Comparison of ENCODE assay signal across 28 cellular contexts in genomic region chr4:181659202-181659601, GRCh38.
DNase-seq lines count a peak whose midpoint lies in the region; TF ChIP-seq lines count a peak whose summit lies in the region.
"Had no signal": no experiment of that assay in that cellular context is flagged by ENCODE, and none has a peak within 500 bp of the region (broad histone marks: within the 10 kb centered on the region; RNA-seq: fewer than 3 reads in every experiment).

No MANE protein-coding gene starts in this region.

- in situ Hi-C loops in GM23248 (cut with MboI): no loop called here

- H3K36me3 ChIP-seq in BLaER1 treated with 17β-estradiol and CSF1 and Interleukin-3, amounts not matched to agents 10 nM and 100 nM: no peaks in the 10 kb centered on the region
- H3K36me3 ChIP-seq in GM23248 (ENCODE audit: low read depth): no peaks in the 10 kb centered on the region
- no peaks in the 10 kb centered on the region for H3K36me3 ChIP-seq in adipocyte (ENCODE audit: control insufficient read depth, insufficient read depth, low read length, severe bottlenecking)
- no peaks in the 10 kb centered on the region for H3K36me3 ChIP-seq in uterus
- H3K36me3 ChIP-seq: HAP-1, right atrium auricular region had no signal

- no peaks in the 10 kb centered on the region for H3K79me2 ChIP-seq in GM23248 (ENCODE audit: insufficient read depth)

- 9 to 12% methylated on average over 3 of the region's 3 CpGs for WGBS in GM23248 (ENCODE audit: low coverage in 1 of 2, low lambda C conversion rate in 2 of 2, missing lambda C conversion rate in 2 of 2), 2 experiments

- TF ChIP-seq CTCF in fibroblast of pulmonary artery (IDR thresholded peaks at IDR 0.05; ENCODE audit: low read length, missing control alignments): no peak
- no peak for TF ChIP-seq CTCF in uterus (IDR thresholded peaks at IDR 0.05)

- peaks cover 0 to 3% (median 0%) of the 10 kb centered on the region in 11 experiments; a peak in 2 of 22 replicates for H3K9me3 ChIP-seq in BLaER1 treated with 17β-estradiol and CSF1 and Interleukin-3, amounts not matched to agents 10 nM and 100 nM (replicated peaks in 1 of 11)
- H3K9me3 ChIP-seq in GM23248 (ENCODE audit: low read depth) (no peaks in the 10 kb centered on the region), adipocyte (ENCODE audit: control insufficient read depth, low read length) (no peaks in the 10 kb centered on the region), uterus (no peaks in the 10 kb centered on the region)
- H3K9me3 ChIP-seq: HAP-1, right atrium auricular region had no signal

- DNase-seq in GM23248 (peak; percentile 31), adipocyte (ENCODE audit: low read depth) (no peak), fibroblast of pulmonary artery (ENCODE audit: low read depth) (peak; percentile 55), pons (ENCODE audit: low spot score) (no peak), GM19238 (ENCODE audit: insufficient read length, low spot score) (no peak), uterus (no peak), GM03348 (ENCODE audit: low spot score) (no peak)
- DNase-seq: activated CD4-positive, CD25-positive, alpha-beta regulatory T cell; activated CD8-positive, alpha-beta T cell treated with anti-CD3 and anti-CD28 coated beads for 36 hours; activated naive CD8-positive, alpha-beta T cell treated with anti-CD3 and anti-CD28 coated beads, Interleukin-2, amount 10 ng/mL, durations not matched to agents 7 days and 5 days; Calu3; effector CD4-positive, alpha-beta T cell; EL; hypothalamus; left ventricle myocardium superior; midbrain; natural killer cell; NCI-H1105; NCI-H2081 treated with DMSO at 0.1 percent for 48 hours; NCI-H82; SHP77; stimulated activated CD4-positive, alpha-beta T cell treated with anti-CD3 and anti-CD28 coated beads, Interleukin-4, amount 100 ng/mL, for 4 hours; stimulated activated naive CD8-positive, alpha-beta T cell treated with anti-CD3 and anti-CD28 coated beads, Interleukin-15, Interleukin-2, amounts not matched to agents 100 U/mL and 50 U/mL, for 24 hours; SW 1271; T1000 had no signal

- no peak overlapping the region for H3K4me3 ChIP-seq in BLaER1 treated with 17β-estradiol and CSF1 and Interleukin-3, amounts not matched to agents 10 nM and 100 nM
- H3K4me3 ChIP-seq in GM23248 (no peak overlapping the region), adipocyte (ENCODE audit: low read length) (peak overlapping the region; percentile 40), fibroblast of pulmonary artery (replicated peaks; ENCODE audit: low read depth, low read length) (no peak overlapping the region), uterus (no peak overlapping the region)
- H3K4me3 ChIP-seq: HAP-1, right atrium auricular region had no signal

- no peaks in the 10 kb centered on the region for H3K27me3 ChIP-seq in BLaER1 treated with 17β-estradiol and CSF1 and Interleukin-3, amounts not matched to agents 10 nM and 100 nM
- H3K27me3 ChIP-seq in GM23248 (replicated peaks; ENCODE audit: insufficient read depth) (no peaks in the 10 kb centered on the region), adipocyte (replicated peaks; ENCODE audit: control insufficient read depth, insufficient read depth, low read length) (no peaks in the 10 kb centered on the region), uterus (no peaks in the 10 kb centered on the region)
- H3K27me3 ChIP-seq: right atrium auricular region had no signal

- no peaks in the 10 kb centered on the region for H4K20me1 ChIP-seq in BLaER1 treated with 17β-estradiol and CSF1 and Interleukin-3, amounts not matched to agents 10 nM and 100 nM
- no peaks in the 10 kb centered on the region for H4K20me1 ChIP-seq in GM23248 (ENCODE audit: insufficient read depth)

- H3K9ac ChIP-seq in BLaER1 treated with 17β-estradiol and CSF1 and Interleukin-3, amounts not matched to agents 10 nM and 100 nM: no peak overlapping the region
- no peak overlapping the region for H3K9ac ChIP-seq in GM23248
- H3K9ac ChIP-seq in adipocyte (ENCODE audit: low read length): peak overlapping the region; percentile 59

- peak overlapping the region in 4 of 11 experiments; percentile 28 to 45 (median 44); a peak in 4 of 22 replicates for H3K27ac ChIP-seq in BLaER1 treated with 17β-estradiol and CSF1 and Interleukin-3, amounts not matched to agents 10 nM and 100 nM
- H3K27ac ChIP-seq in GM23248 (no peak overlapping the region), uterus (no peak overlapping the region)
- H3K27ac ChIP-seq: right atrium auricular region had no signal

- H3F3A ChIP-seq in GM23248 (ENCODE audit: insufficient read depth): no peaks in the 10 kb centered on the region

- H3K4me2 ChIP-seq in BLaER1 treated with 17β-estradiol and CSF1 and Interleukin-3, amounts not matched to agents 10 nM and 100 nM: peak overlapping the region; percentile 18 to 65 (median 56); a peak in 21 of 22 replicates
- H3K4me2 ChIP-seq in GM23248 (ENCODE audit: unreplicated experiment): no peak overlapping the region

- intact Hi-C loops in uterus (cut with DNase I; ENCODE audit: low total_unique reads): no loop called here

- TF ChIP-seq POLR2A in uterus (IDR thresholded peaks at IDR 0.05): no peak

- peaks cover 13 to 26% (median 20%) of the 10 kb centered on the region in 10 experiments; a peak in 19 of 20 replicates for H3K4me1 ChIP-seq in BLaER1 treated with 17β-estradiol and CSF1 and Interleukin-3, amounts not matched to agents 10 nM and 100 nM
- H3K4me1 ChIP-seq in GM23248 (ENCODE audit: insufficient read depth) (no peaks in the 10 kb centered on the region), adipocyte (ENCODE audit: control insufficient read depth, insufficient read depth, low read length) (peaks cover 45% of the 10 kb centered on the region), uterus (no peaks in the 10 kb centered on the region)
- H3K4me1 ChIP-seq: right atrium auricular region had no signal

- H3K9me2 ChIP-seq in GM23248 (ENCODE audit: insufficient read depth): no peaks in the 10 kb centered on the region

- no peak overlapping the region for H2AFZ ChIP-seq in GM23248

Comparison
In these comparisons a context has a peak if more than half of its experiments do, and no peak if none do; other contexts are left out.
1. DNase-seq: peak in GM23248 (single experiment) and fibroblast of pulmonary artery (single experiment); none in adipocyte (single experiment), pons (single experiment), GM19238 (single experiment), uterus (0 of 2) and GM03348 (single experiment).